Comparison of ENCODE assay signal across 17 cellular contexts in the genomic region with DNA sequence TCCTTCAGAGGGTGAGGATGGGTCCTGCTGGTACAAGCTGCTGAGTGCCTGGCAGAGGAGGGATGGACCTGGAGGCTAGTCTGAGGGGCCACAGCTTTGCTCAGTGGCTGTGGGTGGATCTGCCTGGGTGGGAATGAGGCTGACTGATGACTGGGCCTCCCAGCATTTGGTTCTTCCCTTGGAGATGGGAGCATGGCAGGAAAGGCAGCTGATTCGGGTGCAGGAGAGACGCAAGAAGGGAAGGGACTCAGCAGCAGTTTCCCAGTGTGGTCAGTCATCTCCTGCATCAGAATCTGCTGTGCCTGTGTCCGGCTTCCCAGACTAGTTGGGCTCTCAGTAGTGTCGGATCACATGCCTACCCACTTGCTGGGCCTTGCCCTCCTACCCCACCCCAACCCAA. TPM values are rescaled to one million over a fixed set of nuclear protein-coding genes. Genes with fewer than 3 reads are reported as not detected.
DNase-seq lines count a peak whose midpoint lies in the region; ATAC-seq, FAIRE-seq and TF ChIP-seq lines count a peak whose summit lies in the region.
"Had no signal": no experiment of that assay in that cellular context is flagged by ENCODE, and none has a peak within 500 bp of the region (broad histone marks: within the 10 kb centered on the region; RNA-seq: fewer than 3 reads in every experiment).

No MANE protein-coding gene starts in this region.

- DNase-seq in T-helper 1 cell (no peak), Karpas-422 (no peak), trophoblast cell (no peak), RCC 7860 (ENCODE audit: low spot score) (no peak), GM13977 (ENCODE audit: low spot score) (no peak), SHP77 treated with DMSO at 0.1 percent for 48 hours (lab: John Stamatoyannopoulos, UW) (no peak)
- DNase-seq in activated naive CD8-positive, alpha-beta T cell treated with anti-CD3 and anti-CD28 coated beads, Interleukin-2, amount 50 U/mL, for 24 hours = no peak
- DNase-seq: 8988T, cortex of kidney, hippocampal formation, left cardiac atrium, NCI-H526 had no signal

- peaks cover 64% of the 10 kb centered on the region for H3K79me2 ChIP-seq in Karpas-422 (ENCODE audit: low read length)
- H3K79me2 ChIP-seq in trophoblast cell (ENCODE audit: control insufficient read depth, insufficient read depth, low read length, poor library complexity) = peaks cover 1% of the 10 kb centered on the region

- in situ Hi-C loops in GM13977 (cut with MboI; ENCODE audit: low pct_unique_long_range_greater_than_20kb, low sequenced_read_pairs, unreplicated experiment) = loop anchor here (25.0 kb wide), 1 partner anchor 97 kb away; no protein-coding TSS in a partner anchor

- H3K27me3 ChIP-seq in Karpas-422 (ENCODE audit: low read length) = no peaks in the 10 kb centered on the region
- no peaks in the 10 kb centered on the region for H3K27me3 ChIP-seq in trophoblast cell (ENCODE audit: insufficient read depth, low read length)

- no CpG with 5 or more reads among the region's 4 CpGs for WGBS in trophoblast cell (ENCODE audit: extremely low coverage, insufficient coverage, insufficient read length)

- H3K27ac Mint-ChIP-seq in T-helper 1 cell treated with Interleukin-12 subunit alpha and Interleukin-12 subunit beta and Interleukin-4 antibody, amounts not matched to agents 30 μg/mL and 1 μg/mL, for 36 hours = peak overlapping the region; percentile 88
- H3K27ac Mint-ChIP-seq in activated naive CD8-positive, alpha-beta T cell treated with anti-CD3 and anti-CD28 coated beads, Interleukin-2, amount 50 U/mL, for 24 hours = peak overlapping the region; percentile 95
- H3K27ac Mint-ChIP-seq: type B pancreatic cell had no signal

- H3K4me3 ChIP-seq in Karpas-422 (ENCODE audit: low read length) (no peak overlapping the region), trophoblast cell (ENCODE audit: low read depth, low read length) (no peak overlapping the region)

- peaks cover 21% of the 10 kb centered on the region for H3K79me1 ChIP-seq in trophoblast cell (ENCODE audit: low read length)

- H3K18ac ChIP-seq in trophoblast cell (ENCODE audit: low read length) = peak overlapping the region; percentile 78

- no peak overlapping the region for H2BK5ac ChIP-seq in trophoblast cell (ENCODE audit: low read depth, low read length, poor library complexity)

- no peaks in the 10 kb centered on the region for H3K9me3 Mint-ChIP-seq in T-helper 1 cell treated with Interleukin-12 subunit alpha and Interleukin-12 subunit beta and Interleukin-4 antibody, amounts not matched to agents 30 μg/mL and 1 μg/mL, for 36 hours
- H3K9me3 Mint-ChIP-seq in activated naive CD8-positive, alpha-beta T cell treated with anti-CD3 and anti-CD28 coated beads, Interleukin-2, amount 50 U/mL, for 24 hours = no peaks in the 10 kb centered on the region
- H3K9me3 Mint-ChIP-seq: type B pancreatic cell had no signal

- H2BK120ac ChIP-seq in trophoblast cell (ENCODE audit: insufficient read depth, low read length, poor library complexity) = peak overlapping the region; percentile 17

- H4K20me1 ChIP-seq in Karpas-422 (ENCODE audit: insufficient read depth, low read depth, low read length) = no peaks in the 10 kb centered on the region

- H2BK12ac ChIP-seq in trophoblast cell (ENCODE audit: low read length) = peak overlapping the region; percentile 74

- peaks cover 54% of the 10 kb centered on the region for H3K36me3 Mint-ChIP-seq in T-helper 1 cell treated with Interleukin-12 subunit alpha and Interleukin-12 subunit beta and Interleukin-4 antibody, amounts not matched to agents 30 μg/mL and 1 μg/mL, for 36 hours (ENCODE audit: low read depth)
- peaks cover 44% of the 10 kb centered on the region for H3K36me3 Mint-ChIP-seq in activated naive CD8-positive, alpha-beta T cell treated with anti-CD3 and anti-CD28 coated beads, Interleukin-2, amount 50 U/mL, for 24 hours (ENCODE audit: low read depth)
- H3K36me3 Mint-ChIP-seq: type B pancreatic cell had no signal

- H3K4me2 ChIP-seq in Karpas-422 (ENCODE audit: low read depth, low read length, poor library complexity, severe bottlenecking) (peak overlapping the region; percentile 15), trophoblast cell (ENCODE audit: low read length) (no peak overlapping the region)

- no peaks in the 10 kb centered on the region for H3K27me3 Mint-ChIP-seq in T-helper 1 cell treated with Interleukin-12 subunit alpha and Interleukin-12 subunit beta and Interleukin-4 antibody, amounts not matched to agents 30 μg/mL and 1 μg/mL, for 36 hours (ENCODE audit: low read depth)
- H3K27me3 Mint-ChIP-seq in activated naive CD8-positive, alpha-beta T cell treated with anti-CD3 and anti-CD28 coated beads, Interleukin-2, amount 50 U/mL, for 24 hours = no peaks in the 10 kb centered on the region
- H3K27me3 Mint-ChIP-seq: type B pancreatic cell had no signal

- H3K23ac ChIP-seq in trophoblast cell (ENCODE audit: low read length) = no peak overlapping the region

- peak overlapping the region; percentile 42 for H3K4me3 Mint-ChIP-seq in T-helper 1 cell treated with Interleukin-12 subunit alpha and Interleukin-12 subunit beta and Interleukin-4 antibody, amounts not matched to agents 30 μg/mL and 1 μg/mL, for 36 hours
- peak overlapping the region; percentile 64 for H3K4me3 Mint-ChIP-seq in activated naive CD8-positive, alpha-beta T cell treated with anti-CD3 and anti-CD28 coated beads, Interleukin-2, amount 50 U/mL, for 24 hours
- H3K4me3 Mint-ChIP-seq: type B pancreatic cell had no signal

- H3K14ac ChIP-seq in trophoblast cell (ENCODE audit: low read length) = peak overlapping the region; percentile 65

- no peak overlapping the region for H2AFZ ChIP-seq in Karpas-422 (ENCODE audit: low read length)
- no peak overlapping the region for H2AFZ ChIP-seq in trophoblast cell (ENCODE audit: insufficient read depth, low read length, poor library complexity)

- no peak for FAIRE-seq in RCC 7860 (lab: Jason Lieb, UNC)

- peak overlapping the region; percentile 26 for H4K91ac ChIP-seq in trophoblast cell (ENCODE audit: low read depth, low read length)

- no peak for ATAC-seq in activated naive CD8-positive, alpha-beta T cell treated with anti-CD3 and anti-CD28 coated beads, Interleukin-2, amount 50 U/mL, for 24 hours
- ATAC-seq: left cardiac atrium, Panc1 had no signal

- peak overlapping the region; percentile 44 for H3K9ac ChIP-seq in Karpas-422 (ENCODE audit: low read length)
- no peak overlapping the region for H3K9ac ChIP-seq in trophoblast cell (ENCODE audit: low read length)
- H3K9ac ChIP-seq: KMS-11 had no signal

- H3K9me2 ChIP-seq in Karpas-422 (replicated peaks; ENCODE audit: insufficient read depth, low read length) = no peaks in the 10 kb centered on the region

- H4K8ac ChIP-seq in trophoblast cell (ENCODE audit: low read depth, low read length) = peak overlapping the region; percentile 32

- H3K27ac ChIP-seq in Karpas-422 (ENCODE audit: low read length) (peak overlapping the region; percentile 99), trophoblast cell (ENCODE audit: low read depth, low read length) (no peak overlapping the region)
- H3K27ac ChIP-seq: KMS-11 had no signal

- TF ChIP-seq CTCF in GM13977 (IDR thresholded peaks at IDR 0.05; ENCODE audit: extremely low read depth, insufficient read depth, missing control alignments) = no peak

- peaks cover 6% of the 10 kb centered on the region; the same call in 1 of the 2 replicates for H3K36me3 ChIP-seq in Karpas-422 (ENCODE audit: insufficient read depth, low read length)
- H3K36me3 ChIP-seq in trophoblast cell (ENCODE audit: control insufficient read depth in 1 of 2, insufficient read depth in 2 of 2, low read length in 2 of 2) = peaks cover 4% of the 10 kb centered on the region in 2 experiments

- peak overlapping the region; percentile 77 for H4K12ac ChIP-seq in trophoblast cell (ENCODE audit: low read depth, low read length)

- H2AK5ac ChIP-seq in trophoblast cell (ENCODE audit: low read length) = peak overlapping the region; percentile 18

- peaks cover 70% of the 10 kb centered on the region for H3K4me1 Mint-ChIP-seq in T-helper 1 cell treated with Interleukin-12 subunit alpha and Interleukin-12 subunit beta and Interleukin-4 antibody, amounts not matched to agents 30 μg/mL and 1 μg/mL, for 36 hours (ENCODE audit: low read depth)
- H3K4me1 Mint-ChIP-seq in activated naive CD8-positive, alpha-beta T cell treated with anti-CD3 and anti-CD28 coated beads, Interleukin-2, amount 50 U/mL, for 24 hours = peaks cover 84% of the 10 kb centered on the region

- H3K9me3 ChIP-seq in Karpas-422 (ENCODE audit: low read length) (no peaks in the 10 kb centered on the region), trophoblast cell (ENCODE audit: insufficient read depth, low read depth, low read length) (no peaks in the 10 kb centered on the region)

- peak overlapping the region; percentile 68 for H3K4ac ChIP-seq in trophoblast cell (ENCODE audit: low read depth, low read length)

- peaks cover 60% of the 10 kb centered on the region for H3K4me1 ChIP-seq in Karpas-422 (ENCODE audit: low read length)
- peaks cover 16 to 44% of the 10 kb centered on the region in 2 experiments for H3K4me1 ChIP-seq in trophoblast cell (ENCODE audit: control insufficient read depth in 1 of 2, insufficient read depth in 2 of 2, low read length in 2 of 2)

RNA-seq across cellular contexts. Expression of gene WIPF1, which starts 7.3 kb away (rescaled TPM):
- total RNA-seq in Karpas-422 (2014; rRNA removed; shearing (Covaris generic); ENCODE audit: low replicate concordance) = 46.8 and 62.6 TPM in 2 replicates
- polyA plus RNA-seq in trophoblast cell (2013) = 113 and 120 TPM in 2 replicates
- total RNA-seq: G401 had no signal
